ENCODE assay signal across 30 cellular contexts in the genomic region with DNA sequence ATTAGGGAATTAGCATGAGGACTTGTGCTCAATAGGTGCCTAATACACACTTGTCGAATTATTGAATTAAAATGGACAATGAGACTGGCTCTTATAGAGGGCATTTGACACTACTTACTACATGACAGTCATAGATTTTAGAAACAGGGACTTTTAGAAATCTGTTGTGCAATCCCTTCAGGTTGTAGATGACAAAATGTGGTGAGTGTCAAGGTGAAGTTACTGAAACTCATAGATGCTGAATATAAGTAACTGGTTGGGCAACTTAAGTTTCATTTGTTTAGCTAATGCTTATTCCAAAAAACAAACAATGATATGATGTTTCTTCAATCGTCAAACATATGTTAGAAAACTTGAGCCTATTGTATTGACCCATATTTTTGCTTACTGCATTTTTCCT. TPM values are rescaled to one million over a fixed set of nuclear protein-coding genes. Genes with fewer than 3 reads are reported as not detected.
"Had no signal": no experiment of that assay in that cellular context is flagged by ENCODE, and none has a peak within 500 bp of the region (broad histone marks: within the 10 kb centered on the region; RNA-seq: fewer than 3 reads in every experiment).

No MANE protein-coding gene starts in this region.

- H3K27ac ChIP-seq: ascending aorta, VCaP had no signal

- H3K4me1 ChIP-seq: ascending aorta had no signal

- H3K4me3 ChIP-seq: ascending aorta had no signal

- H3K27me3 ChIP-seq: ascending aorta had no signal

- FAIRE-seq: TTC549 had no signal

- ATAC-seq: activated CD8-positive, alpha-beta T cell treated with anti-CD3 and anti-CD28 coated beads for 36 hours; activated naive CD8-positive, alpha-beta T cell treated with anti-CD3 and anti-CD28 coated beads, Interleukin-2, amount 50 U/mL, for 24 hours; activated T-cell treated with anti-CD3 and anti-CD28 coated beads, Interleukin-2, amount 50 U/mL, for 4 hours; activated T-cell treated with anti-CD3 and anti-CD28 coated beads, Interleukin-2, amount 50 U/mL, for 72 hours; activated T-helper 17 cell treated with anti-CD3 and anti-CD28 coated beads, Interleukin-2, amount 50 U/mL, for 72 hours had no signal

- DNase-seq: activated B cell treated with CpG ODN at 0.5 μM for 24 hours; activated CD4-positive, alpha-beta memory T cell treated with anti-CD3 and anti-CD28 coated beads for 36 hours; activated CD4-positive, alpha-beta T cell treated with anti-CD3 and anti-CD28 coated beads for 4 hours; activated CD4-positive, alpha-beta T cell treated with anti-CD3 and anti-CD28 coated beads, Interleukin-2, amount 10 ng/mL, durations not matched to agents 24 days and 14 days; activated CD4-positive, alpha-beta T cell treated with anti-CD3 and anti-CD28 coated beads, Interleukin-2, amount 50 U/mL, for 1 hour; activated CD4-positive, alpha-beta T cell treated with anti-CD3 and anti-CD28 coated beads, Interleukin-2, amount 50 U/mL, for 4 hours; activated CD4-positive, CD25-positive, alpha-beta regulatory T cell treated with anti-CD3 and anti-CD28 coated beads, Interleukin-2, amount 50 U/mL, for 72 hours; activated CD8-positive, alpha-beta memory T cell treated with anti-CD3 and anti-CD28 coated beads, Interleukin-2, amount 50 U/mL, for 4 hours; activated CD8-positive, alpha-beta T cell treated with anti-CD3 and anti-CD28 coated beads for 36 hours; activated effector memory CD4-positive, alpha-beta T cell treated with anti-CD3 and anti-CD28 coated beads, Interleukin-2, amount 50 U/mL, for 16 hours; activated gamma-delta T cell treated with Interleukin-2 at 50 U/mL for 16 hours; activated naive CD4-positive, alpha-beta T cell; activated naive CD4-positive, alpha-beta T cell treated with anti-CD3 and anti-CD28 coated beads for 36 hours; activated naive CD8-positive, alpha-beta T cell treated with anti-CD3 and anti-CD28 coated beads, Interleukin-2, amount 10 ng/mL, durations not matched to agents 7 days and 5 days; activated naive CD8-positive, alpha-beta T cell treated with anti-CD3 and anti-CD28 coated beads, Interleukin-2, amount 50 U/mL, for 24 hours; activated T-cell treated with anti-CD3 and anti-CD28 coated beads for 4 hours; activated T-cell treated with anti-CD3 and anti-CD28 coated beads, Interleukin-2, amount 50 U/mL, for 1 hour; activated T-cell treated with anti-CD3 and anti-CD28 coated beads, Interleukin-2, amount 50 U/mL, for 4 hours; activated T-cell treated with anti-CD3 and anti-CD28 coated beads, Interleukin-2, amount 50 U/mL, for 72 hours; amygdala; anterior cingulate cortex; central memory CD4-positive, alpha-beta T cell; T-helper 1 cell; T-helper 2 cell; T-helper 9 cell had no signal

- H3K9me3 ChIP-seq: ascending aorta had no signal

- H3K36me3 ChIP-seq: ascending aorta had no signal

RNA-seq across cellular contexts. Expression of gene RBP5, which starts 47.9 kb away (rescaled TPM):
- total RNA-seq: activated B cell treated with CpG ODN at 0.5 μM for 24 hours; activated CD4-positive, alpha-beta T cell treated with anti-CD3 and anti-CD28 coated beads, Interleukin-2, amount 10 ng/mL, durations not matched to agents 24 days and 14 days; activated CD8-positive, alpha-beta T cell treated with anti-CD3 and anti-CD28 coated beads for 36 hours; activated T-cell treated with anti-CD3 and anti-CD28 coated beads, Interleukin-2, amount 50 U/mL, for 4 hours; activated T-helper 1 cell treated with anti-CD3 and anti-CD28 coated beads, Interleukin-12 subunit alpha, Interleukin-12 subunit beta, Interleukin-2, Interleukin-4 antibody, amounts not matched to agents 30 ng/mL and 10 ng/mL and 1 ng/mL, durations not matched to agents 14 hours and 24 hours and 36 hours; activated T-helper 17 cell treated with anti-CD3 and anti-CD28 coated beads, Interleukin-2, amount 50 U/mL, for 72 hours had no signal
